In genomic region chr13:36787181-36787580, GRCh38 we compare ENCODE assay signal across 16 cellular contexts.
"Had no signal": no experiment of that assay in that cellular context is flagged by ENCODE, and none has a peak within 500 bp of the region (broad histone marks: within the 10 kb centered on the region; RNA-seq: fewer than 3 reads in every experiment).

No MANE protein-coding gene starts in this region.

- H3K4me2 ChIP-seq: smooth muscle cell had no signal

- H3K9me3 Mint-ChIP-seq: activated CD4-positive, alpha-beta T cell treated with anti-CD3 and anti-CD28 coated beads, Interleukin-2, amount 10 ng/mL, durations not matched to agents 7 days and 5 days; effector memory CD8-positive, alpha-beta T cell; T-helper 2 cell treated with Interferon-gamma antibody and Interleukin-4, amounts not matched to agents 5 μg/mL and 100 μg/mL, for 36 hours had no signal

- H3K4me3 ChIP-seq: ascending aorta, gastroesophageal sphincter, prostate gland, smooth muscle cell, transverse colon had no signal

- DNase-seq: activated CD4-positive, alpha-beta T cell treated with anti-CD3 and anti-CD28 coated beads, Interleukin-2, amount 10 ng/mL, durations not matched to agents 7 days and 5 days; activated CD8-positive, alpha-beta memory T cell treated with anti-CD3 and anti-CD28 coated beads for 24 hours; activated naive CD4-positive, alpha-beta T cell treated with Interleukin-2 at 50 U/mL for 16 hours; dermis blood vessel endothelial cell; effector memory CD8-positive, alpha-beta T cell; erythroblast; naive thymus-derived CD8-positive, alpha-beta T cell; right cardiac atrium; stimulated activated naive CD8-positive, alpha-beta T cell treated with anti-CD3 and anti-CD28 coated beads, Interleukin-15, Interleukin-2, amounts not matched to agents 100 U/mL and 50 U/mL, for 24 hours; transverse colon had no signal

- H3K4me1 ChIP-seq: ascending aorta, gastroesophageal sphincter, prostate gland, transverse colon had no signal

- H3K36me3 Mint-ChIP-seq: naive thymus-derived CD8-positive, alpha-beta T cell had no signal

- H3K27ac ChIP-seq: ascending aorta, gastroesophageal sphincter, prostate gland, transverse colon had no signal

- H3K4me3 Mint-ChIP-seq: activated CD4-positive, alpha-beta T cell treated with anti-CD3 and anti-CD28 coated beads, Interleukin-2, amount 10 ng/mL, durations not matched to agents 7 days and 5 days; effector memory CD8-positive, alpha-beta T cell; naive thymus-derived CD8-positive, alpha-beta T cell; T-helper 2 cell treated with Interferon-gamma antibody and Interleukin-4, amounts not matched to agents 5 μg/mL and 100 μg/mL, for 36 hours had no signal

- H3K36me3 ChIP-seq: ascending aorta, gastroesophageal sphincter, prostate gland, transverse colon had no signal

- H3K9me3 ChIP-seq: ascending aorta, gastroesophageal sphincter, prostate gland, transverse colon had no signal

- H3K27ac Mint-ChIP-seq: activated CD4-positive, alpha-beta T cell treated with anti-CD3 and anti-CD28 coated beads, Interleukin-2, amount 10 ng/mL, durations not matched to agents 7 days and 5 days; effector memory CD8-positive, alpha-beta T cell; naive thymus-derived CD8-positive, alpha-beta T cell; T-helper 2 cell treated with Interferon-gamma antibody and Interleukin-4, amounts not matched to agents 5 μg/mL and 100 μg/mL, for 36 hours had no signal

- H3K27me3 ChIP-seq: ascending aorta, gastroesophageal sphincter, transverse colon had no signal

- H3K4me1 Mint-ChIP-seq: activated CD4-positive, alpha-beta T cell treated with anti-CD3 and anti-CD28 coated beads, Interleukin-2, amount 10 ng/mL, durations not matched to agents 7 days and 5 days; naive thymus-derived CD8-positive, alpha-beta T cell had no signal

- ATAC-seq: effector memory CD8-positive, alpha-beta T cell; gastroesophageal sphincter; left lobe of liver; naive thymus-derived CD8-positive, alpha-beta T cell; right cardiac atrium; stimulated activated naive CD8-positive, alpha-beta T cell treated with anti-CD3 and anti-CD28 coated beads, Interleukin-15, Interleukin-2, amounts not matched to agents 100 U/mL and 50 U/mL, for 24 hours had no signal
